Comparison of ENCODE assay signal across 28 cellular contexts in the genomic region with DNA sequence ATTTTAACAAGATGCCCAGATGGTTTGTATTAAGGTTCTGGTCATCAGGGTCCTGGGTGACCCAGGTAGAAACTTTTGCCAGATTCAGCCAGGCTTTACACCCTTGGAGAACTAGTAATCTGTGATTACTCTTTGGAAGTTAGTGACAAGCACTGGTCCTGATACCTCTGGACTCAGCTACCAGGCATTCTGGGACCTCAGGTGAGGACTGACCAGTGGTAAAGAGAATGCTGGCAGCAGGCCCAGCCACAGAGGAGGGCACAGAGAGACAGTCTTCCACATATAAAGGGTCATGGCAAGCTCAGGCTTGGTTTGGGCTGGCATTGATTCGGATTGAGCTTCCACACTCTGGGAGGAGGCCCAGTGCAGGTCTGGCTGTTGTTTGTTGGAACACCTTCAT.
"Had no signal": no experiment of that assay in that cellular context is flagged by ENCODE, and none has a peak within 500 bp of the region (broad histone marks: within the 10 kb centered on the region; RNA-seq: fewer than 3 reads in every experiment).

No MANE protein-coding gene starts in this region.

- H3K27me3 ChIP-seq: neural progenitor cell, pancreas, right lobe of liver, sigmoid colon, stomach, thyroid gland, tibial nerve, upper lobe of left lung, vagina had no signal

- H3K27ac Mint-ChIP-seq: naive thymus-derived CD4-positive, alpha-beta T cell; natural killer cell; neural progenitor cell; stimulated activated effector memory CD8-positive, alpha-beta T cell treated with anti-CD3 and anti-CD28 coated beads, Interleukin-12 subunit alpha, Interleukin-12 subunit beta, amount 100 ng/mL, for 72 hours; stimulated activated naive B cell treated with anti-CD40 and anti-IgM and Interleukin-4, amounts not matched to agents 10 μg/mL and 1 μg/mL and 100 μg/mL, for 72 hours; stimulated activated naive CD8-positive, alpha-beta T cell treated with anti-CD3 and anti-CD28 coated beads, Interleukin-15, Interleukin-2, amounts not matched to agents 100 ng/mL and 50 ng/mL, for 24 hours had no signal

- H3K36me3 ChIP-seq: neural progenitor cell, neutrophil, pancreas, prostate gland, right lobe of liver, sigmoid colon, stomach, thoracic aorta, thyroid gland, tibial nerve, upper lobe of left lung, vagina had no signal

- H3K27me3 Mint-ChIP-seq: stimulated activated naive B cell treated with anti-CD40 and anti-IgM and Interleukin-4, amounts not matched to agents 10 μg/mL and 1 μg/mL and 100 μg/mL, for 72 hours had no signal

- H2AFZ ChIP-seq: neural progenitor cell had no signal

- H3K36me3 Mint-ChIP-seq: naive thymus-derived CD4-positive, alpha-beta T cell; natural killer cell; neural progenitor cell; stimulated activated effector memory CD8-positive, alpha-beta T cell treated with anti-CD3 and anti-CD28 coated beads, Interleukin-12 subunit alpha, Interleukin-12 subunit beta, amount 100 ng/mL, for 72 hours; stimulated activated naive B cell treated with anti-CD40 and anti-IgM and Interleukin-4, amounts not matched to agents 10 μg/mL and 1 μg/mL and 100 μg/mL, for 72 hours had no signal

- DNase-seq: naive thymus-derived CD4-positive, alpha-beta T cell; natural killer cell; nucleus accumbens; pancreas; retina; right cardiac atrium; sigmoid colon; small intestine; stimulated activated CD4-positive, alpha-beta T cell treated with anti-CD3 and anti-CD28 coated beads, Interleukin-15, amount 100 ng/mL, for 24 hours; stimulated activated CD4-positive, alpha-beta T cell treated with anti-CD3 and anti-CD28 coated beads, Interleukin-2, amount 100 ng/mL, for 24 hours; stimulated activated CD4-positive, alpha-beta T cell treated with anti-CD3 and anti-CD28 coated beads, Interleukin-2, amount 100 ng/mL, for 48 hours; stimulated activated CD4-positive, alpha-beta T cell treated with anti-CD3 and anti-CD28 coated beads, Interleukin-4, amount 100 ng/mL, for 24 hours; stimulated activated naive B cell treated with anti-CD40 and anti-IgM and Interleukin-4, amounts not matched to agents 10 μg/mL and 1 μg/mL and 100 μg/mL, for 72 hours; stimulated activated naive CD4-positive, alpha-beta T cell treated with Interleukin-2 at 50 U/mL for 16 hours; stomach; thyroid gland; trophoblast cell; upper lobe of left lung had no signal

- ATAC-seq: naive thymus-derived CD4-positive, alpha-beta T cell; natural killer cell; pancreas; right cardiac atrium; right lobe of liver; stimulated activated effector memory CD8-positive, alpha-beta T cell treated with anti-CD3 and anti-CD28 coated beads, Interleukin-12 subunit alpha, Interleukin-12 subunit beta, amount 100 ng/mL, for 72 hours; stimulated activated naive B cell treated with anti-CD40 and anti-IgM and Interleukin-4, amounts not matched to agents 10 μg/mL and 1 μg/mL and 100 μg/mL, for 72 hours had no signal

- H3K4me1 Mint-ChIP-seq: naive thymus-derived CD4-positive, alpha-beta T cell; natural killer cell; stimulated activated effector memory CD8-positive, alpha-beta T cell treated with anti-CD3 and anti-CD28 coated beads, Interleukin-12 subunit alpha, Interleukin-12 subunit beta, amount 100 ng/mL, for 72 hours; stimulated activated naive B cell treated with anti-CD40 and anti-IgM and Interleukin-4, amounts not matched to agents 10 μg/mL and 1 μg/mL and 100 μg/mL, for 72 hours had no signal

- H3K4me2 ChIP-seq: neural progenitor cell had no signal

- H3K9me3 Mint-ChIP-seq: natural killer cell; stimulated activated effector memory CD8-positive, alpha-beta T cell treated with anti-CD3 and anti-CD28 coated beads, Interleukin-12 subunit alpha, Interleukin-12 subunit beta, amount 100 ng/mL, for 72 hours; stimulated activated naive CD8-positive, alpha-beta T cell treated with anti-CD3 and anti-CD28 coated beads, Interleukin-15, Interleukin-2, amounts not matched to agents 100 ng/mL and 50 ng/mL, for 24 hours had no signal

- H3K4me1 ChIP-seq: neural progenitor cell, pancreas, prostate gland, right lobe of liver, sigmoid colon, stomach, thyroid gland, tibial nerve, upper lobe of left lung, vagina had no signal

- H3K4me3 Mint-ChIP-seq: naive thymus-derived CD4-positive, alpha-beta T cell; natural killer cell; nephron; neural progenitor cell; stimulated activated effector memory CD8-positive, alpha-beta T cell treated with anti-CD3 and anti-CD28 coated beads, Interleukin-12 subunit alpha, Interleukin-12 subunit beta, amount 100 ng/mL, for 72 hours; stimulated activated naive B cell treated with anti-CD40 and anti-IgM and Interleukin-4, amounts not matched to agents 10 μg/mL and 1 μg/mL and 100 μg/mL, for 72 hours; stimulated activated naive CD8-positive, alpha-beta T cell treated with anti-CD3 and anti-CD28 coated beads, Interleukin-15, Interleukin-2, amounts not matched to agents 100 ng/mL and 50 ng/mL, for 24 hours had no signal

- H3K4me3 ChIP-seq: neural progenitor cell, pancreas, prostate gland, right lobe of liver, sigmoid colon, stomach, thoracic aorta, thyroid gland, tibial nerve, upper lobe of left lung, vagina had no signal

- H3K9me3 ChIP-seq: neutrophil, pancreas, prostate gland, right lobe of liver, sigmoid colon, thoracic aorta, thyroid gland, upper lobe of left lung, vagina had no signal

- H3K27ac ChIP-seq: neural progenitor cell, neutrophil, pancreas, prostate gland, right lobe of liver, sigmoid colon, stomach, thoracic aorta, thyroid gland, tibial nerve, upper lobe of left lung, vagina had no signal
